ENCODE assay signal across 8 cellular contexts in the genomic region with DNA sequence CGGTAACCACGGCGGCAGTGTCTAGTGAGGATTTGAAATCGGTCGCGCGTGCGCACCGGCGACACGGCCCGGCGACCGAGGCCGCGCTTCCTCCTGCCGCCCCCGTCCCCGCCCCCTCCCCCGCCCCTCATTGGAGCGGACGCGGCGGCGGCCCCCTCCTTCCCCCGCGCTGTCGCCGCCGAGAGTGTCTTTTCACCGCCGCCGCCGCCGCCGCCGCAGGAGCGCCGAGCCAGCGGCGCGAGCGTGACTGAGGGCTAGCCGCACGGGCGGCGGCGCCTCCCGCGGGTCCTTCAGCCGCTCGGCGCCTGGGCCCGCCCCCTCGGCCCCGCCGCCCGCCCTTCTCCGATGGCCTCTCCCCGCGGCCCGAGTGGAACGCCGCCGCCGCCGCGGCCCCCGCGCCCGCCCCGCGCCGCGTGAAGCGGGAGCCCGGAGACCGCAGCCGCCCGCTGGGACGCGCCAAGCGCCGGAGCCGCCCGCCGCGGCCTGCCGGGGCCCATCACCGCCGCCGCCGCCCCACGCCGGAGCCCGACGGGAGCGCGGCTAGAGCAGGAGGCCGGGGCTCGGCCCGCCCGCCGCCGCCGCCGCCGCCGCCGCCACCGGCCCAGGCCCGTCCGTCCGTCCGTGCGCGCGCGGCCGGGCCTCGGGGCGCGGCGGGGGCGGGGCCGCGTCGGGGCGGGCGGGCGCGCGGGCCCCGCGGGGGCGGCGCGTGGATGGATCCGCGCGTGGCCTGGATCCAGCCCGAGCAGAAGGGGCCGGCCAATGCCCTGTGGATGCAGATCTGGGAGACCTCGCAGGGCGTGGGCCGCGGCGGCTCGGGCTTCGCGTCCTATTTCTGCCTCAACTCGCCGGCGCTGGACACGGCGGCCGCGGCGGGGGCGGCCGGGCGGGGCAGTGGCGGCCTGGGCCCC. TPM values are rescaled to one million over a fixed set of nuclear protein-coding genes. Genes with fewer than 3 reads are reported as not detected.
A peak's percentile ranks its signal among the peaks of the same experiment; 100 is the strongest.
DNase-seq lines count a peak whose midpoint lies in the region; ATAC-seq, FAIRE-seq and TF ChIP-seq lines count a peak whose summit lies in the region.

A gene (plus strand): TSS at position 159 of the 908 bp plus-strand sequence. CDS start 552 bp downstream, at position 711.

- no peak for TF ChIP-seq RAD21 in HepG2 (CRISPR knock-in tag; IDR thresholded peaks at IDR 0.05)

- intact Hi-C loops in HepG2 (cut with micrococcal nuclease; ENCODE audit: unreplicated experiment): no loop called here

- ATAC-seq in HG02642 (IDR thresholded peaks at IDR 0.05; ENCODE audit: poor library complexity, unreplicated experiment) (peak; percentile 25), HepG2 (peak; percentile 26)

- DNase-seq in NCI-H345 (lab: John Stamatoyannopoulos, UW) (peak; percentile 53), NCI-H345 treated with DMSO at 0.1 percent for 48 hours (lab: John Stamatoyannopoulos, UW; ENCODE audit: unreplicated experiment) (no peak), RWPE1 (ENCODE audit: low spot score) (peak; percentile 97), HepG2 (ENCODE audit: low spot score) (no peak), DMS79 treated with DMSO at 0.1 percent for 48 hours (lab: John Stamatoyannopoulos, UW) (no peak)

- peaks cover 2 to 10% of the 10 kb centered on the region in 2 experiments; a peak in 4 of 5 replicates for H3K36me3 ChIP-seq in HepG2 (replicated peaks in 1 of 2; ENCODE audit: control insufficient read depth in 1 of 2, insufficient read depth in 2 of 2, low read length in 2 of 2)

- TF ChIP-seq EP300 in HepG2 (IDR thresholded peaks at IDR 0.05; ENCODE audit: low read depth in 2 of 2, low read length in 2 of 2) (no peak), HepG2 (CRISPR knock-in tag; IDR thresholded peaks at IDR 0.05; ENCODE audit: borderline replicate concordance) (no peak)

- BruUV-seq in HepG2 (replicated peaks; lab: Mats Ljungman, UMichigan): no TSS peak

- in situ Hi-C loops in HepG2 (cut with HindIII; ENCODE audit: extremely low pct_ligation_motif_present, low pct_unique_long_range_greater_than_20kb): loop anchor here (5.0 kb wide), 1 partner anchor 81 kb away; a partner anchor contains a TSS

- TF ChIP-seq POLR2A in HepG2 (IDR thresholded peaks at IDR 0.05; ENCODE audit: insufficient read depth in 1 of 2, low read depth in 2 of 2, low read length in 2 of 2): no peak

- POLR2A ChIA-PET in RWPE1 (lab: Yijun Ruan, JAX; ENCODE audit: low non-redundant PET): interaction anchor here (0.8 kb wide), 1 partner anchor 81 kb away, joined by 5 read pairs; a partner anchor contains a TSS
- POLR2A ChIA-PET in HepG2 (lab: Yijun Ruan, JAX): interaction anchor here (1.0 to 1.9 kb wide), 4 partner anchors 16 to 81 kb away, joined by 3 to 13 read pairs (median 6); a partner anchor contains a TSS

- no peak within 1 kb of the TSS for H2AFZ ChIP-seq in HepG2 (ENCODE audit: low read length)

- peak within 1 kb of the TSS; percentile 79 to 92 (median 80) for H3K4me3 ChIP-seq in HepG2 (replicated peaks in 1 of 3; ENCODE audit: insufficient read depth in 1 of 3, low read depth in 2 of 3, low read length in 3 of 3)

- no peaks in the 10 kb centered on the region for H3K9me3 ChIP-seq in HepG2 (ENCODE audit: low read length)

- H3K27me3 ChIP-seq in HepG2 (ENCODE audit: control insufficient read depth in 1 of 2, insufficient read depth in 2 of 2, low read length in 2 of 2): no peaks in the 10 kb centered on the region; a peak in 1 of 5 replicates

- TF ChIP-seq CTCF in RWPE1 (conservative IDR thresholded peaks at IDR 0.05; ENCODE audit: low read depth): no peak
- no peak for TF ChIP-seq CTCF in HepG2 (CRISPR knock-in tag; IDR thresholded peaks at IDR 0.05)
- no peak for TF ChIP-seq CTCF in subcutaneous adipose tissue (IDR thresholded peaks at IDR 0.05; ENCODE audit: low read depth)

- peaks cover 42% of the 10 kb centered on the region for H3K79me2 ChIP-seq in HepG2 (ENCODE audit: insufficient read depth, low read length)

- peaks cover 62% of the 10 kb centered on the region for H3K4me1 ChIP-seq in HepG2 (ENCODE audit: insufficient read depth, low read length)

- H3K27ac ChIP-seq in RWPE1: peak within 1 kb of the TSS; percentile 99
- peak within 1 kb of the TSS; percentile 97 for H3K27ac ChIP-seq in cingulate gyrus (ENCODE audit: low read depth, low read length)
- H3K27ac ChIP-seq in HepG2 (ENCODE audit: extremely low read length, insufficient read depth, low read length): peak within 1 kb of the TSS; percentile 95

- peak within 1 kb of the TSS; percentile 93 for H3K4me2 ChIP-seq in HepG2 (ENCODE audit: low read depth, low read length)

- H4K20me1 ChIP-seq in HepG2 (ENCODE audit: insufficient read depth, low read length): peaks cover 40% of the 10 kb centered on the region

- no peak for FAIRE-seq in HepG2 (lab: Jason Lieb, UNC)

- CTCF ChIA-PET in RWPE1 (lab: Yijun Ruan, JAX): no interaction called here
- CTCF ChIA-PET in HepG2 (lab: Yijun Ruan, JAX; ENCODE audit: low intra/inter-chr PET ratio, low total read pairs): no interaction called here

- WGBS in HepG2 (ENCODE audit: low lambda C conversion rate): no CpG with 5 or more reads among the region's 163 CpGs

- peak within 1 kb of the TSS; percentile 88 for H3K9ac ChIP-seq in HepG2 (ENCODE audit: insufficient read depth, low read depth, low read length)

TF ChIP-seq in HepG2, 621 proteins besides CTCF, POLR2A, EP300 and RAD21:
- TF ChIP-seq RBFOX2 (IDR thresholded peaks at IDR 0.05; ENCODE audit: low read depth, low read length) (0 out of 2 replicates have a peak, but pooled peaks have one; percentile 12), THAP11 (CRISPR knock-in tag; IDR thresholded peaks at IDR 0.05) (no peak), ZNF335 (CRISPR knock-in tag; IDR thresholded peaks at IDR 0.05) (no peak), AGO2 (optimal IDR thresholded peaks at IDR 0.05; ENCODE audit: low read depth, low read length) (peak; percentile 8), PHF8 (CRISPR knock-in tag; IDR thresholded peaks at IDR 0.05) (peak; percentile 47; the same call in 1 of the 2 replicates), SAP130 (CRISPR knock-in tag; IDR thresholded peaks at IDR 0.05; ENCODE audit: low read depth) (0 out of 2 replicates have a peak, but pooled peaks have one; percentile 11), HNRNPK (IDR thresholded peaks at IDR 0.05; ENCODE audit: low read depth, low read length, poor library complexity, severe bottlenecking) (peak; percentile 79), ZNF792 (CRISPR knock-in tag; IDR thresholded peaks at IDR 0.05) (0 out of 2 replicates have a peak, but pooled peaks have one; percentile 5)
- TF ChIP-seq, protein P1, sequence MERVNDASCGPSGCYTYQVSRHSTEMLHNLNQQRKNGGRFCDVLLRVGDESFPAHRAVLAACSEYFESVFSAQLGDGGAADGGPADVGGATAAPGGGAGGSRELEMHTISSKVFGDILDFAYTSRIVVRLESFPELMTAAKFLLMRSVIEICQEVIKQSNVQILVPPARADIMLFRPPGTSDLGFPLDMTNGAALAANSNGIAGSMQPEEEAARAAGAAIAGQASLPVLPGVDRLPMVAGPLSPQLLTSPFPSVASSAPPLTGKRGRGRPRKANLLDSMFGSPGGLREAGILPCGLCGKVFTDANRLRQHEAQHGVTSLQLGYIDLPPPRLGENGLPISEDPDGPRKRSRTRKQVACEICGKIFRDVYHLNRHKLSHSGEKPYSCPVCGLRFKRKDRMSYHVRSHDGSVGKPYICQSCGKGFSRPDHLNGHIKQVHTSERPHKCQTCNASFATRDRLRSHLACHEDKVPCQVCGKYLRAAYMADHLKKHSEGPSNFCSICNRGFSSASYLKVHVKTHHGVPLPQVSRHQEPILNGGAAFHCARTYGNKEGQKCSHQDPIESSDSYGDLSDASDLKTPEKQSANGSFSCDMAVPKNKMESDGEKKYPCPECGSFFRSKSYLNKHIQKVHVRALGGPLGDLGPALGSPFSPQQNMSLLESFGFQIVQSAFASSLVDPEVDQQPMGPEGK (CRISPR knock-in tag; IDR thresholded peaks at IDR 0.05): 0 out of 2 replicates have a peak, but pooled peaks have one; percentile 6
- TF ChIP-seq, protein P2, sequence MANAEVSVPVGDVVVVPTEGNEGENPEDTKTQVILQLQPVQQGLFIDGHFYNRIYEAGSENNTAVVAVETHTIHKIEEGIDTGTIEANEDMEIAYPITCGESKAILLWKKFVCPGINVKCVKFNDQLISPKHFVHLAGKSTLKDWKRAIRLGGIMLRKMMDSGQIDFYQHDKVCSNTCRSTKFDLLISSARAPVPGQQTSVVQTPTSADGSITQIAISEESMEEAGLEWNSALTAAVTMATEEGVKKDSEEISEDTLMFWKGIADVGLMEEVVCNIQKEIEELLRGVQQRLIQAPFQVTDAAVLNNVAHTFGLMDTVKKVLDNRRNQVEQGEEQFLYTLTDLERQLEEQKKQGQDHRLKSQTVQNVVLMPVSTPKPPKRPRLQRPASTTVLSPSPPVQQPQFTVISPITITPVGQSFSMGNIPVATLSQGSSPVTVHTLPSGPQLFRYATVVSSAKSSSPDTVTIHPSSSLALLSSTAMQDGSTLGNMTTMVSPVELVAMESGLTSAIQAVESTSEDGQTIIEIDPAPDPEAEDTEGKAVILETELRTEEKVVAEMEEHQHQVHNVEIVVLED (CRISPR knock-in tag; IDR thresholded peaks at IDR 0.05; ENCODE audit: borderline replicate concordance): no peak

RNA-seq across cellular contexts. Expression of the gene that starts here (rescaled TPM):
- total RNA-seq in HepG2 (2016; rRNA removed; fragmentation: Illumina TruSeq; extraction: Trizol): 7.7 and 13.3 TPM in 2 replicates
- 16.7 and 22.2 TPM in 2 replicates for total RNA-seq in HepG2 (2016; cell fraction: cytosol; rRNA removed; fragmentation: Illumina TruSeq; extraction: Trizol; ENCODE audit: low read depth)
- 6.3 and 11.6 TPM in 2 replicates for total RNA-seq in HepG2 (2016; cell fraction: insoluble cytoplasmic fraction; rRNA removed; fragmentation: Illumina TruSeq; extraction: Trizol)
- total RNA-seq in HepG2 (2016; cell fraction: membrane; rRNA removed; fragmentation: Illumina TruSeq; extraction: Trizol): 9.3 and 11.2 TPM in 2 replicates
- 36.2 and 43.2 TPM in 2 replicates for total RNA-seq in HepG2 (2016; cell fraction: nucleus; rRNA removed; fragmentation: Illumina TruSeq; extraction: Trizol)
- polyA plus RNA-seq in HepG2 (2011; rRNA removed): 6.0 and 6.3 TPM in 2 replicates
- polyA plus RNA-seq in HepG2 (2011; cell fraction: cytosol; rRNA removed): 3.2 TPM in 2 replicates
- 38.9 and 57.3 TPM in 2 replicates for polyA plus RNA-seq in HepG2 (2011; cell fraction: nucleus; rRNA removed)
- polyA plus RNA-seq in HepG2 (2012): 17.0 and 17.9 TPM in 2 replicates
- polyA plus RNA-seq in HepG2 (2016; cell fraction: cytosol; fragmentation: Illumina TruSeq; extraction: Trizol; ENCODE audit: low read depth): 0.76 and 1.1 TPM in 2 replicates
- 7.6 and 11.0 TPM in 2 replicates for polyA plus RNA-seq in HepG2 (2016; cell fraction: insoluble cytoplasmic fraction; fragmentation: Illumina TruSeq; extraction: Trizol; ENCODE audit: low read depth)
- polyA plus RNA-seq in HepG2 (2016; cell fraction: membrane; fragmentation: Illumina TruSeq; extraction: Trizol; ENCODE audit: low read depth): 3.0 TPM in 2 replicates
- polyA plus RNA-seq in HepG2 (2016; cell fraction: nucleus; fragmentation: Illumina TruSeq; extraction: Trizol; ENCODE audit: insufficient read depth, low read depth): 55.5 and 57.3 TPM in 2 replicates
- 15.3 and 47.0 TPM in 2 replicates for polyA minus RNA-seq in HepG2 (2011; rRNA and poly(A)+ RNA removed; ENCODE audit: low replicate concordance)
- 5.4 and 6.3 TPM in 2 replicates for polyA minus RNA-seq in HepG2 (2011; cell fraction: cytosol; rRNA and poly(A)+ RNA removed)
- polyA minus RNA-seq in HepG2 (2011; cell fraction: nucleus; rRNA and poly(A)+ RNA removed): 44.4 and 60.9 TPM in 2 replicates
- 10 to 100 TPM; 25.3 to 44.6 (median 29.4) TPM for total RNA-seq in subcutaneous adipose tissue

Comparison
In these comparisons a context has a peak if more than half of its experiments do, and no peak if none do; other contexts are left out.
1. DNase-seq: peak in NCI-H345 (single experiment) and RWPE1 (single experiment); none in NCI-H345 treated with DMSO at 0.1 percent for 48 hours (single experiment), HepG2 (single experiment) and DMS79 treated with DMSO at 0.1 percent for 48 hours (single experiment).
2. Peak in every context shown above with its lines, with median percentiles within 50 percentile points of each other: H3K27ac ChIP-seq.